In the genomic region with DNA sequence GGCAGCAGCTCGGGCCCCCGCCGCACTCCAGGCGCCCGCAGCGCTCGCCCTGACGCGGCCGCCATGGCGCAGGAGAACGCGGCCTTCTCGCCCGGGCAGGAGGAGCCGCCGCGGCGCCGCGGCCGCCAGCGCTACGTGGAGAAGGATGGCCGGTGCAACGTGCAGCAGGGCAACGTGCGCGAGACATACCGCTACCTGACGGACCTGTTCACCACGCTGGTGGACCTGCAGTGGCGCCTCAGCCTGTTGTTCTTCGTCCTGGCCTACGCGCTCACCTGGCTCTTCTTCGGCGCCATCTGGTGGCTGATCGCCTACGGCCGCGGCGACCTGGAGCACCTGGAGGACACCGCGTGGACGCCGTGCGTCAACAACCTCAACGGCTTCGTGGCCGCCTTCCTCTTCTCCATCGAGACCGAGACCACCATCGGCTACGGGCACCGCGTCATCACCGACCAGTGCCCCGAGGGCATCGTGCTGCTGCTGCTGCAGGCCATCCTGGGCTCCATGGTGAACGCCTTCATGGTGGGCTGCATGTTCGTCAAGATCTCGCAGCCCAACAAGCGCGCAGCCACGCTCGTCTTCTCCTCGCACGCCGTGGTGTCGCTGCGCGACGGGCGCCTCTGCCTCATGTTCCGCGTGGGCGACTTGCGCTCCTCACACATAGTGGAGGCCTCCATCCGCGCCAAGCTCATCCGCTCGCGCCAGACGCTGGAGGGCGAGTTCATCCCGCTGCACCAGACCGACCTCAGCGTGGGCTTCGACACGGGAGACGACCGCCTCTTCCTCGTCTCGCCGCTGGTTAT, we compare ENCODE assay signal across 8 cellular contexts. TPM values are rescaled to one million over a fixed set of nuclear protein-coding genes. Genes with fewer than 3 reads are reported as not detected.
DNase-seq lines count a peak whose midpoint lies in the region; ATAC-seq and TF ChIP-seq lines count a peak whose summit lies in the region.

No MANE protein-coding gene starts in this region.

- peak; percentile 79 for ATAC-seq in HG02678 (IDR thresholded peaks at IDR 0.05; ENCODE audit: unreplicated experiment)

- H2AFZ ChIP-seq in OCI-LY3 (ENCODE audit: low read depth, low read length), result no peak overlapping the region

- H3K9me3 ChIP-seq in OCI-LY3 (ENCODE audit: insufficient read depth, low read length), result no peaks in the 10 kb centered on the region
- no peaks in the 10 kb centered on the region for H3K9me3 ChIP-seq in cardiac muscle cell (ENCODE audit: low read depth)
- no peaks in the 10 kb centered on the region for H3K9me3 ChIP-seq in prostate gland

- peaks cover 27% of the 10 kb centered on the region for H3K27me3 ChIP-seq in OCI-LY3 (ENCODE audit: low read depth, low read length)
- H3K27me3 ChIP-seq in cardiac muscle cell, result peaks cover 65% of the 10 kb centered on the region
- no peaks in the 10 kb centered on the region for H3K27me3 ChIP-seq in prostate gland (replicated peaks; ENCODE audit: insufficient read depth)

- 31% methylated on average over 67 of the region's 96 CpGs for WGBS in prostate gland
- 19% methylated on average over 96 of the region's 96 CpGs for WGBS in urinary bladder

- no peak overlapping the region for H3K9ac ChIP-seq in OCI-LY3 (ENCODE audit: low read length)

- no peaks in the 10 kb centered on the region for H3K79me2 ChIP-seq in OCI-LY3 (ENCODE audit: low read length)

- H3K4me1 ChIP-seq in OCI-LY3 (ENCODE audit: low read length) (no peaks in the 10 kb centered on the region), cardiac muscle cell (ENCODE audit: low read depth) (no peaks in the 10 kb centered on the region), prostate gland (replicated peaks) (no peaks in the 10 kb centered on the region), urinary bladder (ENCODE audit: insufficient read depth) (peaks cover 2% of the 10 kb centered on the region)

- no peaks in the 10 kb centered on the region for H3K36me3 ChIP-seq in OCI-LY3 (replicated peaks; ENCODE audit: low read depth, low read length)
- no peaks in the 10 kb centered on the region for H3K36me3 ChIP-seq in cardiac muscle cell
- H3K36me3 ChIP-seq in prostate gland, result no peaks in the 10 kb centered on the region
- H3K36me3 ChIP-seq in urinary bladder (ENCODE audit: insufficient read depth), result peaks cover 2% of the 10 kb centered on the region

- intact Hi-C loops in prostate gland (cut with DNase I), result loop anchor here (5.0 kb wide), 1 partner anchor 37 kb away; no protein-coding TSS in a partner anchor

- no peak overlapping the region for H3K27ac ChIP-seq in OCI-LY3 (ENCODE audit: low read length)
- no peak overlapping the region for H3K27ac ChIP-seq in cardiac muscle cell
- no peak overlapping the region for H3K27ac ChIP-seq in prostate gland
- H3K27ac ChIP-seq in urinary bladder (ENCODE audit: low read depth), result no peak overlapping the region

- peak; percentile 85 for DNase-seq in D341Med (ENCODE audit: low spot score)
- DNase-seq in activated naive CD4-positive, alpha-beta T cell treated with anti-CD3 and anti-CD28 coated beads, Interleukin-2, amount 50 U/mL, for 16 hours, result peak; percentile 82
- DNase-seq in cardiac muscle cell (ENCODE audit: low read depth in 1 of 2, low spot score in 1 of 2), result peak; percentile 34 to 77
- DNase-seq in prostate gland (ENCODE audit: low spot score), result peak; percentile 86
- no peak for DNase-seq in putamen (ENCODE audit: low spot score)

- TF ChIP-seq POLR2A in prostate gland (IDR thresholded peaks at IDR 0.05), result no peak

- no peaks in the 10 kb centered on the region for H4K20me1 ChIP-seq in OCI-LY3 (ENCODE audit: insufficient read depth, low read length)

- H3K4me3 ChIP-seq in OCI-LY3 (ENCODE audit: low read length), result no peak overlapping the region
- H3K4me3 ChIP-seq in cardiac muscle cell, result peak overlapping the region; percentile 26
- peak overlapping the region in 1 of 2 donors; percentile 24 for H3K4me3 ChIP-seq in prostate gland
- peak overlapping the region; percentile 38 for H3K4me3 ChIP-seq in urinary bladder (ENCODE audit: low read depth, low read length)

- H3K4me2 ChIP-seq in OCI-LY3 (ENCODE audit: low read length), result no peak overlapping the region

- TF ChIP-seq CTCF in OCI-LY3 (IDR thresholded peaks at IDR 0.05; ENCODE audit: low read depth, low read length) (peak; percentile 55), cardiac muscle cell (IDR thresholded peaks at IDR 0.05; ENCODE audit: low read depth, low read length) (peak; percentile 62), prostate gland (IDR thresholded peaks at IDR 0.05) (peak; percentile 60 to 87 (median 78))

RNA-seq across cellular contexts. Expression of a gene that starts 2.8 kb away (rescaled TPM):
- 0.03 and 0.11 TPM in 2 replicates for total RNA-seq in cardiac muscle cell
- polyA plus RNA-seq in cardiac muscle cell, result 0.09 TPM in 1 of 2 replicates, not detected in the other
- total RNA-seq in prostate gland, result under 1 TPM in 1 of 2 donors, not detected in 1; 0.51 TPM
- 0.26 TPM for total RNA-seq in urinary bladder
- 0.04 TPM for polyA plus RNA-seq in urinary bladder

RNA-seq across cellular contexts. Expression of a gene that starts 14.2 kb away (rescaled TPM):
- total RNA-seq in cardiac muscle cell, result 0.11 and 0.42 TPM in 2 replicates
- polyA plus RNA-seq in cardiac muscle cell, result 0.35 and 0.54 TPM in 2 replicates
- not detected for total RNA-seq in prostate gland
- total RNA-seq in urinary bladder, result 0.26 TPM
- 0.06 TPM for polyA plus RNA-seq in urinary bladder

RNA-seq across cellular contexts. Expression of a gene that starts 14.2 kb away (rescaled TPM):
- 23.0 and 29.1 TPM in 2 replicates for total RNA-seq in cardiac muscle cell
- polyA plus RNA-seq in cardiac muscle cell, result 21.1 and 32.2 TPM in 2 replicates
- 100 to 1,000 TPM in 1 of 2 donors, 10 to 100 TPM in 1; 35.9 to 101 TPM for total RNA-seq in prostate gland
- total RNA-seq in urinary bladder, result 12.5 TPM
- polyA plus RNA-seq in urinary bladder, result 28.1 TPM

RNA-seq across cellular contexts. Expression of a gene that starts 31.4 kb away (rescaled TPM):
- total RNA-seq in cardiac muscle cell (19.3 and 40.9 TPM in 2 replicates), prostate gland (10 to 100 TPM; 14.8 to 69.0 TPM), urinary bladder (13.2 TPM)
- polyA plus RNA-seq in cardiac muscle cell (11.3 and 14.2 TPM in 2 replicates), urinary bladder (41.5 TPM)

RNA-seq across cellular contexts. Expression of a gene that starts 52.4 kb away (rescaled TPM):
- total RNA-seq in cardiac muscle cell, result 3.7 and 4.7 TPM in 2 replicates
- 4.9 and 5.9 TPM in 2 replicates for polyA plus RNA-seq in cardiac muscle cell
- 1 to 10 TPM; 5.9 to 8.4 TPM for total RNA-seq in prostate gland
- 6.2 TPM for total RNA-seq in urinary bladder
- 4.6 TPM for polyA plus RNA-seq in urinary bladder
